Comparison of ENCODE assay signal across 17 cellular contexts in genomic region chr3:14376348-14377043, GRCh38.
"Had no signal": no experiment of that assay in that cellular context is flagged by ENCODE, and none has a peak within 500 bp of the region (broad histone marks: within the 10 kb centered on the region; RNA-seq: fewer than 3 reads in every experiment).

No MANE protein-coding gene starts in this region.

- H3K9ac ChIP-seq: parathyroid adenoma had no signal

- H2AFZ ChIP-seq: parathyroid adenoma had no signal

- H3K4me3 Mint-ChIP-seq: activated CD4-positive, alpha-beta T cell treated with anti-CD3 and anti-CD28 coated beads, Interleukin-2, amount 10 ng/mL, durations not matched to agents 24 days and 14 days; activated T-cell treated with anti-CD3 and anti-CD28 coated beads, Interleukin-2, amount 50 U/mL, for 72 hours; stimulated activated naive CD8-positive, alpha-beta T cell treated with anti-CD3 and anti-CD28 coated beads, Interleukin-15, Interleukin-2, amounts not matched to agents 100 ng/mL and 50 ng/mL, for 24 hours had no signal

- H3K27ac Mint-ChIP-seq: activated T-cell treated with anti-CD3 and anti-CD28 coated beads, Interleukin-2, amount 50 U/mL, for 72 hours; stimulated activated naive CD8-positive, alpha-beta T cell treated with anti-CD3 and anti-CD28 coated beads, Interleukin-15, Interleukin-2, amounts not matched to agents 100 ng/mL and 50 ng/mL, for 24 hours had no signal

- H3K27ac ChIP-seq: body of pancreas, colonic mucosa, parathyroid adenoma, SK-N-MC had no signal

- H3K36me3 ChIP-seq: colonic mucosa had no signal

- H3K9me3 Mint-ChIP-seq: activated CD4-positive, alpha-beta T cell treated with anti-CD3 and anti-CD28 coated beads, Interleukin-2, amount 10 ng/mL, durations not matched to agents 24 days and 14 days; immature natural killer cell; stimulated activated naive CD8-positive, alpha-beta T cell treated with anti-CD3 and anti-CD28 coated beads, Interleukin-15, Interleukin-2, amounts not matched to agents 100 ng/mL and 50 ng/mL, for 24 hours had no signal

- H3K9me3 ChIP-seq: body of pancreas, colonic mucosa had no signal

- ATAC-seq: activated naive CD4-positive, alpha-beta T cell treated with anti-CD3 and anti-CD28 coated beads, Interleukin-2, amount 50 U/mL, for 72 hours; activated T-cell treated with anti-CD3 and anti-CD28 coated beads, Interleukin-2, amount 50 U/mL, for 72 hours; body of pancreas; naive thymus-derived CD8-positive, alpha-beta T cell had no signal

- H3K4me3 ChIP-seq: body of pancreas, colonic mucosa, SK-N-MC had no signal

- H3K79me2 ChIP-seq: parathyroid adenoma had no signal

- DNase-seq: activated CD4-positive, alpha-beta T cell treated with anti-CD3 and anti-CD28 coated beads, Interleukin-2, amount 10 ng/mL, durations not matched to agents 24 days and 14 days; activated CD4-positive, CD25-positive, alpha-beta regulatory T cell; activated effector memory CD4-positive, alpha-beta T cell treated with anti-CD3 and anti-CD28 coated beads, Interleukin-2, amount 50 U/mL, for 16 hours; activated T-cell treated with anti-CD3 and anti-CD28 coated beads, Interleukin-2, amount 50 U/mL, for 72 hours; body of pancreas; central memory CD4-positive, alpha-beta T cell; colonic mucosa; immature natural killer cell; kidney glomerular epithelial cell; mesendoderm; naive thymus-derived CD8-positive, alpha-beta T cell; T-helper 9 cell; trophoblast cell had no signal

- H3K36me3 Mint-ChIP-seq: activated naive CD4-positive, alpha-beta T cell treated with anti-CD3 and anti-CD28 coated beads, Interleukin-2, amount 50 U/mL, for 72 hours; immature natural killer cell; naive thymus-derived CD8-positive, alpha-beta T cell had no signal

- H3K27me3 Mint-ChIP-seq: stimulated activated naive CD8-positive, alpha-beta T cell treated with anti-CD3 and anti-CD28 coated beads, Interleukin-15, Interleukin-2, amounts not matched to agents 100 ng/mL and 50 ng/mL, for 24 hours had no signal

- H3K27me3 ChIP-seq: body of pancreas, colonic mucosa had no signal
